ENCODE assay signal across 29 cellular contexts in the genomic region with DNA sequence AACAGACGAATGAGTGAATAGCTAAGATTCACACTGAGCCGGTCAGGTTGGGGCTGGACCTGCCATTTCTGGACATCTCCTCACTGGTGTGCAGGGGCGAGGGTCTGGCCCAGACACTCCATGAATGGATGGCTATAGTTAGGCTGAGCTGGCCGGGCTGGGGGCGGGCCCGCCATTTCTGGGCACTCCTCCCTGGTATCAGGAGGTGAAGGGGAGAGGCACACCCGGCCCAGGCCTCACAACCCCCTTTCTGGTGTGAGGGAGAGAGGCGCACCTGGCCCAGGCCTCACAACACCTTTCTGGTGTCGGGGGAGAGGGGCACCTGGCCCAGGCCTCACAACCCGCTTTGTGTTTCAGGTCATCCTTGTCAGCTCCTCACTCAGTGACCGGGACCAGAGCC.
"Had no signal": no experiment of that assay in that cellular context is flagged by ENCODE, and none has a peak within 500 bp of the region (broad histone marks: within the 10 kb centered on the region; RNA-seq: fewer than 3 reads in every experiment).

No MANE protein-coding gene starts in this region.

- H3K9me3 ChIP-seq: neutrophil, ovary, psoas muscle, spleen, suprapubic skin, testis, tibial artery, transverse colon, upper lobe of right lung, uterus had no signal

- H3K4me2 ChIP-seq: neural progenitor cell, smooth muscle cell had no signal

- ATAC-seq: natural killer cell; psoas muscle; sciatic nerve; stimulated activated memory B cell treated with anti-CD40 and anti-IgM and Interleukin-4, amounts not matched to agents 10 μg/mL and 1 μg/mL and 100 μg/mL, for 72 hours; stimulated activated naive CD8-positive, alpha-beta T cell treated with anti-CD3 and anti-CD28 coated beads, Interleukin-15, amount 100 ng/mL, for 72 hours; stimulated activated naive CD8-positive, alpha-beta T cell treated with anti-CD3 and anti-CD28 coated beads, Interleukin-15, Interleukin-2, amounts not matched to agents 100 U/mL and 50 U/mL, for 24 hours had no signal

- DNase-seq: naive thymus-derived CD4-positive, alpha-beta T cell; natural killer cell; nucleus accumbens; ovary; psoas muscle; right cardiac atrium; spleen; stimulated activated CD4-positive, alpha-beta T cell treated with anti-CD3 and anti-CD28 coated beads, Interleukin-12 subunit alpha, Interleukin-12 subunit beta, amount 100 ng/mL, for 4 hours; stimulated activated CD4-positive, alpha-beta T cell treated with anti-CD3 and anti-CD28 coated beads, Interleukin-1b, Interleukin-23, amount 100 ng/mL, for 48 hours; stimulated activated CD4-positive, alpha-beta T cell treated with anti-CD3 and anti-CD28 coated beads, Interleukin-4, amount 100 ng/mL, for 1 hour; stimulated activated CD4-positive, alpha-beta T cell treated with anti-CD3 and anti-CD28 coated beads, Interleukin-4, amount 100 ng/mL, for 4 hours; stimulated activated CD8-positive, alpha-beta memory T cell treated with anti-CD3 and anti-CD28 coated beads, Interleukin-4, amount 100 ng/mL, for 48 hours; stimulated activated naive CD4-positive, alpha-beta T cell; stimulated activated naive CD8-positive, alpha-beta T cell treated with anti-CD3 and anti-CD28 coated beads, Interleukin-15, amount 100 ng/mL, for 72 hours; stimulated activated naive CD8-positive, alpha-beta T cell treated with anti-CD3 and anti-CD28 coated beads, Interleukin-15, Interleukin-2, amounts not matched to agents 100 U/mL and 50 U/mL, for 24 hours; substantia nigra; testis; tibial artery; transverse colon; upper lobe of right lung; uterus had no signal

- H3K4me3 ChIP-seq: neural progenitor cell, ovary, psoas muscle, skin epidermis, smooth muscle cell, spleen, suprapubic skin, testis, tibial artery, transverse colon, upper lobe of right lung, uterus had no signal

- H3K36me3 ChIP-seq: neural progenitor cell, neutrophil, ovary, spleen, suprapubic skin, tibial artery, transverse colon, upper lobe of right lung, uterus had no signal

- H3K4me1 ChIP-seq: parathyroid adenoma, psoas muscle, testis, transverse colon, upper lobe of right lung, uterus had no signal

- H3K27me3 ChIP-seq: neural progenitor cell, neutrophil, ovary, spleen, testis, transverse colon, upper lobe of right lung, uterus had no signal

- H3K79me2 ChIP-seq: parathyroid adenoma had no signal

- H2AFZ ChIP-seq: neural progenitor cell, parathyroid adenoma had no signal

- H3K9ac ChIP-seq: neural progenitor cell, parathyroid adenoma had no signal

- H3K27ac ChIP-seq: neural progenitor cell, neutrophil, ovary, parathyroid adenoma, psoas muscle, skin epidermis, suprapubic skin, testis, tibial artery, transverse colon, upper lobe of right lung, uterus had no signal
